ENCODE assay signal across 8 cellular contexts in the genomic region with DNA sequence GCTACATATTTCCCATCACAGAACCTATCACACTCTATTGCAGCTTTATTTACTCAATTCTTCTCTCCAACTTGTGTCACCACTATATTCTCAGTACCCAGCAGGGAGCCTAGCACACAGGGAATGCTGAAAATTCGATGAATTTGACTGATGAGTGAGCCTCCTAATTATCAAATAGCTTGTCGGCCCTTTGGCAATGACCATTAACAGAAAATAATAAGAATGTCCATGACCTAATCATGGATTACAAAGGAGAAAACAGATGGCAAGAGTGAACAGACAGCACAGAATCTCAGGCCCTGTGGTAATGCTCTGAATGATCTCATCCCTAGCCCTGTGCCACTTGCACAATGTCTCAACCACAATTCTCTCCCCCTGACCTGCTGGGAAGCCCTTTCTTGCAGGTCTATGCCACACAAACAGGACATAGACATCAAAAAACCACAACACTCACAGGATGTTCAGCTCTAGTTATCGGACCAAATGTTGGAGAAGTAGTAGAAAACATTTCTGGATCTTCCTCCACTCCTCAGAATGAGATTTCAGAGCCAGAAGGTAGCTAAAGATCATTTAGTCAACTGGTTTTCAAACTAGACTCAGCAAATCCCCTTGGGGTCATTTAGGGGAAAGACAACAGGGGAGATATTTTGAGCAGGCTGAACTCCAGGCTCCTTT.
DNase-seq lines count a peak whose midpoint lies in the region; ATAC-seq and TF ChIP-seq lines count a peak whose summit lies in the region.

No MANE protein-coding gene starts in this region.

- no peak overlapping the region for H2BK12ac ChIP-seq in neuronal stem cell (ENCODE audit: low read length)

- H2AFZ ChIP-seq in neuronal stem cell (ENCODE audit: low read length), result no peak overlapping the region

- no peak overlapping the region for H4K91ac ChIP-seq in neuronal stem cell (ENCODE audit: low read depth, low read length, poor library complexity)

- ATAC-seq in HG02623 (IDR thresholded peaks at IDR 0.05; ENCODE audit: unreplicated experiment) (no peak), GM21515 (IDR thresholded peaks at IDR 0.05; ENCODE audit: unreplicated experiment) (no peak)

- H3K27me3 ChIP-seq in neuronal stem cell (ENCODE audit: control insufficient read depth in 3 of 3, insufficient read depth in 3 of 3, low read depth in 1 of 3, low read length in 3 of 3), result no peaks in the 10 kb centered on the region

- H3K9ac ChIP-seq in neuronal stem cell (ENCODE audit: low read depth, low read length, poor library complexity), result no peak overlapping the region

- H3K4me2 ChIP-seq in neuronal stem cell (ENCODE audit: insufficient read depth, low read length, poor library complexity, severe bottlenecking), result no peak overlapping the region

- H3K79me1 ChIP-seq in neuronal stem cell (ENCODE audit: low read depth, low read length), result no peaks in the 10 kb centered on the region

- H2BK15ac ChIP-seq in neuronal stem cell (ENCODE audit: low read length), result no peak overlapping the region

- TF ChIP-seq CTCF in AG10803 (conservative IDR thresholded peaks at IDR 0.05; ENCODE audit: low read length), result peak; percentile 23
- no peak for TF ChIP-seq CTCF in epithelial cell of esophagus (IDR thresholded peaks at IDR 0.05; ENCODE audit: insufficient read depth, low read depth, low read length, missing control alignments)

- no peak overlapping the region for H3K23ac ChIP-seq in neuronal stem cell (ENCODE audit: low read depth, low read length, poor library complexity)

- peaks cover 3 to 12% of the 10 kb centered on the region in 2 donors for H3K4me1 ChIP-seq in neuronal stem cell (ENCODE audit: control insufficient read depth in 2 of 2, insufficient read depth in 1 of 2, low read depth in 1 of 2, low read length in 2 of 2)

- no peak overlapping the region for H3K18ac ChIP-seq in neuronal stem cell (ENCODE audit: low read length)

- H2BK120ac ChIP-seq in neuronal stem cell (ENCODE audit: low read depth, low read length), result no peak overlapping the region

- H2BK5ac ChIP-seq in neuronal stem cell (ENCODE audit: low read length), result no peak overlapping the region

- no peaks in the 10 kb centered on the region for H3K9me3 ChIP-seq in neuronal stem cell (replicated peaks in 1 of 2; ENCODE audit: control insufficient read depth in 2 of 2, insufficient read depth in 1 of 2, low read depth in 1 of 2, low read length in 2 of 2)

- peak overlapping the region; percentile 10 for H3K27ac ChIP-seq in neuronal stem cell (replicated peaks; ENCODE audit: low read length)

- no peak overlapping the region for H3K4ac ChIP-seq in neuronal stem cell (ENCODE audit: low read length)

- H3K14ac ChIP-seq in neuronal stem cell (ENCODE audit: low read length), result no peak overlapping the region

- H4K8ac ChIP-seq in neuronal stem cell (ENCODE audit: low read depth, low read length), result no peak overlapping the region

- peak; percentile 98 for DNase-seq in AG10803 (ENCODE audit: low read depth)
- DNase-seq in HT1080 (ENCODE audit: low read depth), result peak; percentile 97
- peak; percentile 39 for DNase-seq in UCSD-AML1 (lab: John Stamatoyannopoulos, UW; ENCODE audit: unreplicated experiment)
- DNase-seq in epithelial cell of esophagus (ENCODE audit: low read depth), result peak; percentile 93
- peak; percentile 17 for DNase-seq in neuronal stem cell (ENCODE audit: low spot score)
- no peak for DNase-seq in DMS153 treated with DMSO at 0.1 percent for 48 hours (lab: John Stamatoyannopoulos, UW; ENCODE audit: unreplicated experiment)

- H3K4me3 ChIP-seq in AG10803 (ENCODE audit: low read length) (no peak overlapping the region), epithelial cell of esophagus (ENCODE audit: low read length) (no peak overlapping the region), neuronal stem cell (ENCODE audit: low read length in 2 of 2) (no peak overlapping the region)

- WGBS in neuronal stem cell (ENCODE audit: extremely low coverage in 2 of 2, insufficient read length in 2 of 2, insufficient replicate concordance in 1 of 2), 2 donors, result no CpG with 5 or more reads among the region's 3 CpGs

- peaks cover 0 to 45% of the 10 kb centered on the region in 2 donors for H3K36me3 ChIP-seq in neuronal stem cell (replicated peaks in 1 of 2; ENCODE audit: control insufficient read depth in 2 of 2, insufficient read depth in 2 of 2, low read length in 2 of 2)

- H2AK5ac ChIP-seq in neuronal stem cell (ENCODE audit: low read depth, low read length), result no peak overlapping the region
